10 cellular contexts compared by ENCODE assay signal in genomic region chr15:85541744-85542143, GRCh38.
DNase-seq lines count a peak whose midpoint lies in the region; ATAC-seq, FAIRE-seq and TF ChIP-seq lines count a peak whose summit lies in the region.
"Had no signal": no experiment of that assay in that cellular context is flagged by ENCODE, and none has a peak within 500 bp of the region (broad histone marks: within the 10 kb centered on the region; RNA-seq: fewer than 3 reads in every experiment).

No MANE protein-coding gene starts in this region.

- peak; percentile 51 for ATAC-seq in GM21423 (IDR thresholded peaks at IDR 0.05; ENCODE audit: unreplicated experiment)
- no peak for ATAC-seq in HG02763 (IDR thresholded peaks at IDR 0.05; ENCODE audit: unreplicated experiment)

- in situ Hi-C loops in GM13976 (cut with MboI; ENCODE audit: low sequenced_read_pairs, unreplicated experiment): no loop called here

- no peak for FAIRE-seq in RCC 7860 (lab: Jason Lieb, UNC)
- FAIRE-seq: endometrium had no signal

- no peak for TF ChIP-seq CTCF in GM13976 (IDR thresholded peaks at IDR 0.05; ENCODE audit: borderline replicate concordance, control extremely low read depth, extremely low read depth, insufficient read depth, missing control alignments)

- DNase-seq in GM13976 (ENCODE audit: low spot score) (peak; percentile 45), NCI-H69 (lab: John Stamatoyannopoulos, UW) (peak; percentile 27), kidney tubule cell (ENCODE audit: low spot score) (peak; percentile 13), putamen (ENCODE audit: low spot score) (no peak), RCC 7860 (ENCODE audit: low spot score) (no peak), GM19238 (ENCODE audit: insufficient read length, low spot score) (no peak)
- DNase-seq: NK-92 treated with Interleukin-12 subunit alpha and Interleukin-12 subunit beta, amount 100 ng/mL, for 24 hours had no signal

Comparison
In these comparisons a context has a peak if more than half of its experiments do, and no peak if none do; other contexts are left out.
1. DNase-seq: peak in GM13976 (single experiment), NCI-H69 (single experiment) and kidney tubule cell (single experiment); none in putamen (single experiment), RCC 7860 (single experiment) and GM19238 (single experiment).